Comparison of ENCODE assay signal across 17 cellular contexts in the genomic region with DNA sequence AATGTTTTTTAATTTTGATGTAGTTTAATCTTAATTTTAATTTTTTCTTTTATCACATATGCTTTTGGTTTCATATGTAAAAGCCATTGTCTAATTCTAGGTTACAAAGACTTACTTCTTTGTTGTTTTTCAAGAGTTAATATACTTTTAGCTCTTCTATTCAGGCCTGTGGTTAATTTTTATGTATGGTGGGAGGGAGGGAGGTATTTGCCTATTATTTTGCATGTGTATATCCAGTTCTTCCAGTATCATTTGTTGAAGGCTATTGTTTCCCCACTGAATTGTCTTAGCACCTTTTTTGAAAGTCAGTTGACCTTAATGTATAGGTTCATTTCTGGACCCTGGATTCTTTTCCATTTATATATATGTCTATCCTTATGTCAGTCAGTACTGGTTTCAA. TPM values are rescaled to one million over a fixed set of nuclear protein-coding genes. Genes with fewer than 3 reads are reported as not detected.
A peak's percentile ranks its signal among the peaks of the same experiment; 100 is the strongest.
DNase-seq lines count a peak whose midpoint lies in the region; ATAC-seq and TF ChIP-seq lines count a peak whose summit lies in the region.
"Had no signal": no experiment of that assay in that cellular context is flagged by ENCODE, and none has a peak within 500 bp of the region (broad histone marks: within the 10 kb centered on the region; RNA-seq: fewer than 3 reads in every experiment).

No MANE protein-coding gene starts in this region.

- H3K9me3 ChIP-seq in HEK293 (ENCODE audit: control insufficient read depth, insufficient read depth, low read depth, low read length) (no peaks in the 10 kb centered on the region), T-helper 17 cell (ENCODE audit: control insufficient read depth, low read length, poor library complexity, severe bottlenecking) (no peaks in the 10 kb centered on the region)
- H3K9me3 ChIP-seq: BE2C had no signal

- CTCF ChIA-PET in HEK293 (lab: Yijun Ruan, JAX), result no interaction called here

- POLR2A ChIA-PET in HEK293 (lab: Yijun Ruan, JAX), result no interaction called here

- no peak for ATAC-seq in activated T-cell treated with anti-CD3 and anti-CD28 coated beads, Interleukin-2, amount 50 U/mL, for 72 hours (replicated peaks in 1 of 2)
- no peak for ATAC-seq in T-helper 17 cell
- ATAC-seq: GM23338 had no signal

- no peak for TF ChIP-seq CTCF in HEK293 (tag by site-specific recombination; IDR thresholded peaks at IDR 0.05)

- H3K36me3 Mint-ChIP-seq in activated T-cell treated with anti-CD3 and anti-CD28 coated beads, Interleukin-2, amount 50 U/mL, for 72 hours (ENCODE audit: insufficient read depth in 2 of 2), result peaks cover 4 to 21% of the 10 kb centered on the region in 2 donors
- H3K36me3 Mint-ChIP-seq in T-helper 17 cell (ENCODE audit: low read depth), result peaks cover 3% of the 10 kb centered on the region

- no peak overlapping the region for H3K4me3 ChIP-seq in HEK293 (ENCODE audit: low read depth, low read length)
- H3K4me3 ChIP-seq: GM23338 had no signal

- H3K9me3 Mint-ChIP-seq in activated T-cell treated with anti-CD3 and anti-CD28 coated beads, Interleukin-2, amount 50 U/mL, for 72 hours, result no peaks in the 10 kb centered on the region
- H3K9me3 Mint-ChIP-seq: CD4-positive, CD25-positive, alpha-beta regulatory T cell; CD8-positive, alpha-beta memory T cell; GM23338; HFFc6 had no signal

- peaks cover 38 to 64% of the 10 kb centered on the region in 2 experiments for H3K36me3 ChIP-seq in HEK293 (ENCODE audit: control insufficient read depth in 2 of 2, insufficient read depth in 1 of 2, low read length in 2 of 2)

- H3K27ac ChIP-seq in HEK293 (ENCODE audit: extremely low read depth, low read depth, low read length), result no peak overlapping the region
- H3K27ac ChIP-seq: HL-60 had no signal

- H3K27me3 Mint-ChIP-seq in activated T-cell treated with anti-CD3 and anti-CD28 coated beads, Interleukin-2, amount 50 U/mL, for 72 hours (ENCODE audit: low read depth), result no peaks in the 10 kb centered on the region
- no peaks in the 10 kb centered on the region for H3K27me3 Mint-ChIP-seq in T-helper 17 cell
- H3K27me3 Mint-ChIP-seq: CD4-positive, CD25-positive, alpha-beta regulatory T cell; CD8-positive, alpha-beta memory T cell had no signal

- peaks cover 13% of the 10 kb centered on the region for H3K4me1 ChIP-seq in HEK293 (ENCODE audit: control insufficient read depth, insufficient read depth, low read length)
- H3K4me1 ChIP-seq: BE2C had no signal

- H3K4me3 Mint-ChIP-seq in activated T-cell treated with anti-CD3 and anti-CD28 coated beads, Interleukin-2, amount 50 U/mL, for 72 hours, result no peak overlapping the region
- H3K4me3 Mint-ChIP-seq in T-helper 17 cell, result no peak overlapping the region
- H3K4me3 Mint-ChIP-seq: CD4-positive, CD25-positive, alpha-beta regulatory T cell; CD8-positive, alpha-beta memory T cell; GM23338; HFFc6 had no signal

- DNase-seq in activated T-cell treated with anti-CD3 and anti-CD28 coated beads, Interleukin-2, amount 50 U/mL, for 72 hours, result no peak
- DNase-seq in activated T-cell treated with anti-CD3 and anti-CD28 coated beads, Interleukin-2, amount 50 U/mL, for 1 hour, result no peak
- DNase-seq in T-helper 17 cell (no peak), NCI-H2081 treated with DMSO at 0.1 percent for 48 hours (lab: John Stamatoyannopoulos, UW) (no peak), DMS153 treated with DMSO at 0.1 percent for 48 hours (lab: John Stamatoyannopoulos, UW; ENCODE audit: unreplicated experiment) (no peak)
- DNase-seq: BE2C; C1 segment of cervical spinal cord; CD4-positive, CD25-positive, alpha-beta regulatory T cell; CD8-positive, alpha-beta memory T cell; COR-L47; DMS79 treated with DMSO at 0.1 percent for 48 hours; GF-D8; HCEC 1CT; HFFc6 had no signal

- peak overlapping the region; percentile 52 for H3K27ac Mint-ChIP-seq in activated T-cell treated with anti-CD3 and anti-CD28 coated beads, Interleukin-2, amount 50 U/mL, for 72 hours
- H3K27ac Mint-ChIP-seq in T-helper 17 cell, result peak overlapping the region; percentile 90
- H3K27ac Mint-ChIP-seq: GM23338, HFFc6 had no signal

- peaks cover 13% of the 10 kb centered on the region for H3K4me1 Mint-ChIP-seq in activated T-cell treated with anti-CD3 and anti-CD28 coated beads, Interleukin-2, amount 50 U/mL, for 72 hours (ENCODE audit: low read depth)
- H3K4me1 Mint-ChIP-seq in T-helper 17 cell, result peaks cover 18% of the 10 kb centered on the region
- H3K4me1 Mint-ChIP-seq: GM23338 had no signal

TF ChIP-seq in HEK293, 187 proteins besides CTCF, POLR2A, EP300 and RAD21:
- peak; percentile 86 for TF ChIP-seq ZNF558 (tag by site-specific recombination; IDR thresholded peaks at IDR 0.05)
- TF ChIP-seq ZNF624 (tag by site-specific recombination; IDR thresholded peaks at IDR 0.05), result no peak

RNA-seq across cellular contexts. Expression of gene USP14, which starts 23.4 kb away (rescaled TPM):
- 10 to 100 TPM; 65.1 to 80.4 TPM for total RNA-seq in activated T-cell treated with anti-CD3 and anti-CD28 coated beads, Interleukin-2, amount 50 U/mL, for 72 hours
- total RNA-seq in T-helper 17 cell, result 10 to 100 TPM; 43.3 to 44.7 TPM
